9 cellular contexts compared by ENCODE assay signal in genomic region chr3:151871639-151872468, GRCh38.
DNase-seq lines count a peak whose midpoint lies in the region; ATAC-seq lines count a peak whose summit lies in the region.
"Had no signal": no experiment of that assay in that cellular context is flagged by ENCODE, and none has a peak within 500 bp of the region (broad histone marks: within the 10 kb centered on the region; RNA-seq: fewer than 3 reads in every experiment).

No MANE protein-coding gene starts in this region.

- ATAC-seq in GM19025 (IDR thresholded peaks at IDR 0.05; ENCODE audit: low read depth, unreplicated experiment) (peak; percentile 61), HG02938 (IDR thresholded peaks at IDR 0.05; ENCODE audit: unreplicated experiment) (peak; percentile 60)

- DNase-seq in RPMI8226 (peak; percentile 68), iris pigment epithelial cell (ENCODE audit: low read depth) (peak; percentile 34), activated gamma-delta T cell treated with Interleukin-2 at 50 U/mL for 16 hours (no peak), dedifferentiated amniotic fluid mesenchymal stem cell (ENCODE audit: extremely low spot score) (no peak), SW 1271 (lab: John Stamatoyannopoulos, UW) (no peak), NCI-H1930 (lab: John Stamatoyannopoulos, UW) (no peak)
- DNase-seq: gastrocnemius medialis had no signal

Comparison
In these comparisons a context has a peak if more than half of its experiments do, and no peak if none do; other contexts are left out.
1. DNase-seq: peak in RPMI8226 (single experiment) and iris pigment epithelial cell (single experiment); none in activated gamma-delta T cell treated with Interleukin-2 at 50 U/mL for 16 hours (single experiment), dedifferentiated amniotic fluid mesenchymal stem cell (single experiment), SW 1271 (0 of 2) and NCI-H1930 (0 of 2).